Comparison of ENCODE assay signal across 21 cellular contexts in the genomic region with DNA sequence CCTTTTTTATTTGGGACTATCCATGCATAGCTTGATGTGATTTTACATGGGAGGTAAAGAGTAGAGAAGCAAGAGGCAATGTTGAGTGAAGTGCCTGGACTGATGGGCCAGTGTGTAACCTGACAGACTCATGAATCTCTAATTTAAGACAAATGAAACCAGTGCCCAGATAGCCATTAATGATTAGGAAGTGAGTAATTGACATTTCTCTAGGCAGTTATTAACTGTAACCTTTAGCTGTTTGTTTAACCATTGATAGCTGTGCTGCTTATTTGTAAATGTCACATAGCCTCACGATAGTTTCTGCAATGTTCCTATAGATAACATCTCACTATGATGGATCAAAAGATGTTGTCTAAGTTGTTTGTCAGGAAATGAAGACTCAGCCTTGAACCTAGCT.
DNase-seq lines count a peak whose midpoint lies in the region; ATAC-seq, FAIRE-seq and TF ChIP-seq lines count a peak whose summit lies in the region.
"Had no signal": no experiment of that assay in that cellular context is flagged by ENCODE, and none has a peak within 500 bp of the region (broad histone marks: within the 10 kb centered on the region; RNA-seq: fewer than 3 reads in every experiment).

No MANE protein-coding gene starts in this region.

- H3K4me3 ChIP-seq in hepatocyte: no peak overlapping the region
- H3K4me3 ChIP-seq: Peyer's patch had no signal

- H3K4me2 ChIP-seq in hepatocyte: no peak overlapping the region

- no peaks in the 10 kb centered on the region for H3K9me2 ChIP-seq in hepatocyte (replicated peaks; ENCODE audit: insufficient read depth)

- H2AFZ ChIP-seq in hepatocyte: no peak overlapping the region

- H4K20me1 ChIP-seq in hepatocyte (ENCODE audit: insufficient read depth, poor library complexity, severe bottlenecking): no peaks in the 10 kb centered on the region

- H3K27me3 ChIP-seq in hepatocyte: no peaks in the 10 kb centered on the region
- H3K27me3 ChIP-seq: Peyer's patch had no signal

- no peak overlapping the region for H3K27ac ChIP-seq in hepatocyte
- H3K27ac ChIP-seq: Peyer's patch had no signal

- no peak for FAIRE-seq in GM12891 (lab: Jason Lieb, UNC)
- FAIRE-seq: A204.1, GM19239, H1 had no signal

- H3K79me2 ChIP-seq in hepatocyte: no peaks in the 10 kb centered on the region

- TF ChIP-seq CTCF in hepatocyte (IDR thresholded peaks at IDR 0.05; ENCODE audit: poor library complexity): no peak

- TF ChIP-seq POLR2A in GM12891 (IDR thresholded peaks at IDR 0.05; ENCODE audit: low read depth, low read length): no peak

- DNase-seq in dedifferentiated amniotic fluid mesenchymal stem cell (ENCODE audit: extremely low spot score) (peak; percentile 5), hepatocyte (ENCODE audit: low spot score) (no peak), NCI-H2171 (lab: John Stamatoyannopoulos, UW) (no peak), NCI-H1694 treated with DMSO at 0.1 percent for 48 hours (lab: John Stamatoyannopoulos, UW) (no peak), GM12891 (ENCODE audit: insufficient read length, low spot score) (no peak)
- DNase-seq: C1 segment of cervical spinal cord, DMS 273 treated with DMSO at 0.1 percent for 48 hours, EL, KG1, NCI-H1092, NCI-H187, NCI-H524, Peyer's patch, SHP77, T-helper 17 cell had no signal

- H3K4me1 ChIP-seq in hepatocyte (ENCODE audit: insufficient read depth): no peaks in the 10 kb centered on the region

- 47% methylated on average over 1 of the region's 1 CpG for WGBS in hepatocyte (ENCODE audit: low lambda C conversion rate, missing lambda C conversion rate)

- no peaks in the 10 kb centered on the region for H3K9me3 ChIP-seq in hepatocyte (ENCODE audit: low read depth)
- H3K9me3 ChIP-seq: Peyer's patch had no signal

- H3K36me3 ChIP-seq in hepatocyte (replicated peaks; ENCODE audit: insufficient read depth, low read depth): no peaks in the 10 kb centered on the region
- H3K36me3 ChIP-seq: Peyer's patch had no signal

- ATAC-seq in GM18861 (IDR thresholded peaks at IDR 0.05; ENCODE audit: unreplicated experiment): peak; percentile 76
- peak; percentile 60 for ATAC-seq in GM21786 (IDR thresholded peaks at IDR 0.05; ENCODE audit: unreplicated experiment)
- peak; percentile 76 for ATAC-seq in HG03139 (IDR thresholded peaks at IDR 0.05; ENCODE audit: unreplicated experiment)
- ATAC-seq: T-helper 17 cell had no signal

TF ChIP-seq in GM12891, 5 proteins besides CTCF, POLR2A, EP300 and RAD21:
- TF ChIP-seq TAF1 (IDR thresholded peaks at IDR 0.05; ENCODE audit: low read depth, low read length) (no peak), POLR2AphosphoS5 (IDR thresholded peaks at IDR 0.05; ENCODE audit: low read depth, low read length) (no peak), PAX5 (IDR thresholded peaks at IDR 0.05; ENCODE audit: insufficient read depth, low read length, severe bottlenecking) (no peak)
